1 cellular context compared by ENCODE assay signal in genomic region chr5:126365446-126366198, GRCh38.
TF ChIP-seq lines count a peak whose summit lies in the region.

No MANE protein-coding gene starts in this region.

TF ChIP-seq in HepG2, 621 proteins besides CTCF, POLR2A, EP300 and RAD21 (continued from another document and continues in another):
- TF ChIP-seq HNRNPUL1 (IDR thresholded peaks at IDR 0.05; ENCODE audit: low read depth, low read length) (no peak), ETV6 (CRISPR knock-in tag; conservative IDR thresholded peaks at IDR 0.05) (no peak), MATR3 (CRISPR knock-in tag; IDR thresholded peaks at IDR 0.05) (no peak), ZNF761 (CRISPR knock-in tag; conservative IDR thresholded peaks at IDR 0.05) (no peak), GZF1 (CRISPR knock-in tag; IDR thresholded peaks at IDR 0.05) (no peak), ZC3H4 (CRISPR knock-in tag; IDR thresholded peaks at IDR 0.05; ENCODE audit: borderline replicate concordance) (no peak), YY1 (IDR thresholded peaks at IDR 0.05; ENCODE audit: insufficient read depth, insufficient replicate concordance, low read depth, low read length) (no peak), NAIF1 (CRISPR knock-in tag; IDR thresholded peaks at IDR 0.05; ENCODE audit: borderline replicate concordance) (no peak), ZNF280D (CRISPR knock-in tag; IDR thresholded peaks at IDR 0.05) (no peak), SP1 (IDR thresholded peaks at IDR 0.05) (no peak), SP1 (CRISPR knock-in tag; IDR thresholded peaks at IDR 0.05) (no peak), BHLHE40 (IDR thresholded peaks at IDR 0.05; ENCODE audit: low read length) (peak; percentile 85), ZBTB46 (CRISPR knock-in tag; IDR thresholded peaks at IDR 0.05; ENCODE audit: borderline replicate concordance) (no peak), ZBTB3 (CRISPR knock-in tag; IDR thresholded peaks at IDR 0.05; ENCODE audit: borderline replicate concordance, low read depth) (no peak), GMEB1 (CRISPR knock-in tag; IDR thresholded peaks at IDR 0.05; ENCODE audit: borderline replicate concordance) (no peak), MBD4 (IDR thresholded peaks at IDR 0.05; ENCODE audit: borderline replicate concordance, low read length) (no peak), NFATC3 (CRISPR knock-in tag; IDR thresholded peaks at IDR 0.05) (no peak), ZNF615 (CRISPR knock-in tag; IDR thresholded peaks at IDR 0.05; ENCODE audit: borderline replicate concordance) (no peak), BCL6 (CRISPR knock-in tag; IDR thresholded peaks at IDR 0.05) (peak; percentile 93), ZMYM3 (CRISPR knock-in tag; IDR thresholded peaks at IDR 0.05) (no peak), ZNF746 (CRISPR knock-in tag; IDR thresholded peaks at IDR 0.05) (no peak), CEBPG (CRISPR knock-in tag; IDR thresholded peaks at IDR 0.05) (peak; percentile 42; the same call in 1 of the 2 replicates), TGIF2 (CRISPR knock-in tag; IDR thresholded peaks at IDR 0.05) (no peak), ZNF878 (CRISPR knock-in tag; IDR thresholded peaks at IDR 0.05) (no peak), PAX8 (CRISPR knock-in tag; IDR thresholded peaks at IDR 0.05; ENCODE audit: borderline replicate concordance) (no peak), ZNF605 (CRISPR knock-in tag; IDR thresholded peaks at IDR 0.05) (no peak), SRY (CRISPR knock-in tag; IDR thresholded peaks at IDR 0.05) (no peak), ZEB1 (IDR thresholded peaks at IDR 0.05; ENCODE audit: insufficient replicate concordance, low read depth) (no peak), FOXP1 (IDR thresholded peaks at IDR 0.05) (peak; percentile 23; the same call in 1 of the 2 replicates), FOXP1 (CRISPR knock-in tag; IDR thresholded peaks at IDR 0.05) (peak; percentile 77), ZNF367 (CRISPR knock-in tag; IDR thresholded peaks at IDR 0.05; ENCODE audit: borderline replicate concordance) (no peak), MAX (IDR thresholded peaks at IDR 0.05) (no peak), ARID3A (IDR thresholded peaks at IDR 0.05; ENCODE audit: low read depth, low read length) (peak; percentile 16; the same call in 1 of the 2 replicates), ZNF816 (CRISPR knock-in tag; IDR thresholded peaks at IDR 0.05; ENCODE audit: borderline replicate concordance) (peak; percentile 69; the same call in 1 of the 2 replicates), PITX1 (CRISPR knock-in tag; IDR thresholded peaks at IDR 0.05) (peak; percentile 78; the same call in 1 of the 2 replicates), ZNF678 (CRISPR knock-in tag; IDR thresholded peaks at IDR 0.05) (no peak), ZFP62 (CRISPR knock-in tag; IDR thresholded peaks at IDR 0.05) (no peak), EED (CRISPR knock-in tag; IDR thresholded peaks at IDR 0.05) (no peak), ISL2 (CRISPR knock-in tag; IDR thresholded peaks at IDR 0.05) (peak; percentile 49), ESRRA (CRISPR knock-in tag; IDR thresholded peaks at IDR 0.05; ENCODE audit: low read depth) (no peak), CHD2 (IDR thresholded peaks at IDR 0.05; ENCODE audit: low read depth, low read length) (no peak), ZNF777 (CRISPR knock-in tag; IDR thresholded peaks at IDR 0.05) (no peak), ZNF512B (CRISPR knock-in tag; IDR thresholded peaks at IDR 0.05; ENCODE audit: borderline replicate concordance) (no peak), ZNF552 (CRISPR knock-in tag; IDR thresholded peaks at IDR 0.05; ENCODE audit: borderline replicate concordance) (no peak), ZBTB2 (CRISPR knock-in tag; IDR thresholded peaks at IDR 0.05; ENCODE audit: low read depth) (no peak), ZNF580 (CRISPR knock-in tag; IDR thresholded peaks at IDR 0.05; ENCODE audit: borderline replicate concordance, low read depth) (no peak), TAF15 (IDR thresholded peaks at IDR 0.05; ENCODE audit: low read depth, low read length, poor library complexity, severe bottlenecking) (no peak), ZNF275 (CRISPR knock-in tag; IDR thresholded peaks at IDR 0.05; ENCODE audit: borderline replicate concordance) (no peak), THRA (CRISPR knock-in tag; IDR thresholded peaks at IDR 0.05; ENCODE audit: borderline replicate concordance) (no peak), ZNF639 (CRISPR knock-in tag; conservative IDR thresholded peaks at IDR 0.05) (no peak), NFKB2 (CRISPR knock-in tag; IDR thresholded peaks at IDR 0.05; ENCODE audit: borderline replicate concordance) (no peak), HIVEP1 (CRISPR knock-in tag; IDR thresholded peaks at IDR 0.05) (no peak), THAP11 (CRISPR knock-in tag; IDR thresholded peaks at IDR 0.05) (no peak), ZNF776 (CRISPR knock-in tag; IDR thresholded peaks at IDR 0.05) (no peak)
